ENCODE assay signal across 15 cellular contexts in the genomic region with DNA sequence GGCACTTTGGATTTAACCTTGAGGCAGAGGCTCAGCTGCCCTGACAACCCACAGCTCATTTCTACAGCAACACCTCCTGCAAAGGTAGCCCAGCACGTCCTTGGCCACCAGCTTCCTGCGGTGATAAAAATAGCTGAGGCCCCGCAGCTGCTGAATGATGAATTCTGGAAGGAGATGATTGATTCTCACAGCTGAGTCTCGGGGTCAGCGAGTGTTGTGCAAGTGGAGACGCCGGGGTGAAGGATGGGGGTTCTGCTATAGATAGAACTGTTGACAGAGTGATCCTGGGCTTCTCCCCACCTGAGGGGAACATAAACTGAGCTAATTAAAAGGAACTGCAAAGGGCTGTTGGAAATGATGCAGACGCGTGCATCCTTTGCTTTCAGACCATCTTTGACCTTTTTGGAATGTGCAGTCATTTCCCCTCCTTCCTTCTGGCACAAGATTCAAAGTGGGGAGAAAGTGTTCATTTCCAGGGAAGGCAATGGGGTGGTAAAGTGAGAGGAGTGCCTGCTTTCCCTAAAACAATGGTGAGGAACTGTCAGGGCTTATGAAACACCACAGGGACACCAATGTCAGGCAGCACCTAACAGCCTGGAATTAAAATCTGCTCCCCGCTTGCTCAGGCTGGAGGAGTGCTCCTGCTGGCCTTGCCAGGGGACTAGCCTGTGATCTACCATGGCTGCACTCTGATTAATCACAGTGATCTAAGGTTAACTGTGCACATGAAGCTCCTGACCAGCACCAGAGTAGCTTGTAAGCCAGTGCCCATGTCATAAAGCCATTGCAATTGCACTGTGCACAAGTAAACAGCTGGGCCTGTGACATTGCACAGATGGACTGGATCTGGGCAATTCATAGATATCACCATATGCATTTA.
DNase-seq lines count a peak whose midpoint lies in the region; ATAC-seq and TF ChIP-seq lines count a peak whose summit lies in the region.
"Had no signal": no experiment of that assay in that cellular context is flagged by ENCODE, and none has a peak within 500 bp of the region (broad histone marks: within the 10 kb centered on the region; RNA-seq: fewer than 3 reads in every experiment).

No MANE protein-coding gene starts in this region.

- CTCF ChIA-PET in CD4-positive, alpha-beta T cell (lab: Charles Lee), result no interaction called here

- no peak overlapping the region for H3K4me3 ChIP-seq in cardiac fibroblast (replicated peaks in 1 of 2; ENCODE audit: low read depth in 2 of 2, low read length in 2 of 2)
- H3K4me3 ChIP-seq: smooth muscle cell had no signal

- DNase-seq in DMS 273 (lab: John Stamatoyannopoulos, UW; ENCODE audit: unreplicated experiment), result peak; percentile 19
- no peak for DNase-seq in DMS 273 treated with DMSO at 0.1 percent for 48 hours (lab: John Stamatoyannopoulos, UW)
- peak; percentile 25 for DNase-seq in NCI-H1417 treated with DMSO at 0.1 percent for 48 hours (lab: John Stamatoyannopoulos, UW)
- peak; percentile 17 to 35 for DNase-seq in cardiac fibroblast (ENCODE audit: low read depth in 2 of 2)
- no peak for DNase-seq in osteocyte (ENCODE audit: extremely low spot score, unreplicated experiment)
- no peak for DNase-seq in HuH-7.5 (ENCODE audit: low spot score)
- no peak for DNase-seq in CD4-positive, alpha-beta T cell
- DNase-seq: cortex of kidney, SW 1271 had no signal

- no peaks in the 10 kb centered on the region for H3K27me3 Mint-ChIP-seq in osteocyte (ENCODE audit: unreplicated experiment)
- peaks cover 32% of the 10 kb centered on the region for H3K27me3 Mint-ChIP-seq in CD4-positive, alpha-beta T cell

- intact Hi-C loops in CD4-positive, alpha-beta T cell (cut with DNase I, micrococcal nuclease), result no loop called here

- POLR2A ChIA-PET in CD4-positive, alpha-beta T cell (lab: Charles Lee), result no interaction called here

- peaks cover 48% of the 10 kb centered on the region for H3K4me1 Mint-ChIP-seq in osteocyte (ENCODE audit: unreplicated experiment)
- no peaks in the 10 kb centered on the region for H3K4me1 Mint-ChIP-seq in CD4-positive, alpha-beta T cell (ENCODE audit: low read depth)

- H3K27ac ChIP-seq in CD4-positive, alpha-beta T cell (ENCODE audit: low read depth, low read length), result no peak overlapping the region
- H3K27ac ChIP-seq: 22Rv1 had no signal

- H3K4me3 Mint-ChIP-seq in osteocyte (ENCODE audit: unreplicated experiment), result no peak overlapping the region
- no peak overlapping the region for H3K4me3 Mint-ChIP-seq in CD4-positive, alpha-beta T cell
- H3K4me3 Mint-ChIP-seq: natural killer cell treated with Interleukin-12 subunit alpha and Interleukin-12 subunit beta and Interleukin-15 and Interleukin-18, amount 100 ng/mL, for 72 hours had no signal

- H3K27ac Mint-ChIP-seq in osteocyte (ENCODE audit: unreplicated experiment), result peak overlapping the region; percentile 9
- no peak overlapping the region for H3K27ac Mint-ChIP-seq in CD4-positive, alpha-beta T cell
- H3K27ac Mint-ChIP-seq: activated naive CD4-positive, alpha-beta T cell treated with anti-CD3 and anti-CD28 coated beads, Interleukin-2, amount 50 U/mL, for 72 hours; natural killer cell treated with Interleukin-12 subunit alpha and Interleukin-12 subunit beta and Interleukin-15 and Interleukin-18, amount 100 ng/mL, for 72 hours had no signal

- no peaks in the 10 kb centered on the region for H3K36me3 Mint-ChIP-seq in osteocyte (ENCODE audit: unreplicated experiment)
- no peaks in the 10 kb centered on the region for H3K36me3 Mint-ChIP-seq in CD4-positive, alpha-beta T cell (ENCODE audit: low read depth)
- H3K36me3 Mint-ChIP-seq: activated naive CD4-positive, alpha-beta T cell treated with anti-CD3 and anti-CD28 coated beads, Interleukin-2, amount 50 U/mL, for 72 hours; natural killer cell treated with Interleukin-12 subunit alpha and Interleukin-12 subunit beta and Interleukin-15 and Interleukin-18, amount 100 ng/mL, for 72 hours had no signal

- no peaks in the 10 kb centered on the region for H3K9me3 ChIP-seq in CD4-positive, alpha-beta T cell (ENCODE audit: control insufficient read depth, low read length)

- TF ChIP-seq CTCF in cardiac fibroblast (IDR thresholded peaks at IDR 0.05; ENCODE audit: low read depth, low read length), result no peak
- no peak for TF ChIP-seq CTCF in osteocyte (IDR thresholded peaks at IDR 0.05)
- TF ChIP-seq CTCF in CD4-positive, alpha-beta T cell (IDR thresholded peaks at IDR 0.05), result no peak

- H3K27me3 ChIP-seq in CD4-positive, alpha-beta T cell (ENCODE audit: control insufficient read depth, insufficient read depth, low read length), result peaks cover 9% of the 10 kb centered on the region

- ATAC-seq in HG03442 (IDR thresholded peaks at IDR 0.05; ENCODE audit: unreplicated experiment), result no peak
- ATAC-seq in CD4-positive, alpha-beta T cell (ENCODE audit: poor library complexity), result no peak
- ATAC-seq: activated CD4-positive, CD25-positive, alpha-beta regulatory T cell treated with anti-CD3 and anti-CD28 coated beads, Interleukin-2, amount 50 U/mL, for 24 hours; activated naive CD4-positive, alpha-beta T cell treated with anti-CD3 and anti-CD28 coated beads, Interleukin-2, amount 50 U/mL, for 72 hours had no signal

- no peaks in the 10 kb centered on the region for H3K9me3 Mint-ChIP-seq in osteocyte (ENCODE audit: unreplicated experiment)
- no peaks in the 10 kb centered on the region for H3K9me3 Mint-ChIP-seq in CD4-positive, alpha-beta T cell
- H3K9me3 Mint-ChIP-seq: natural killer cell treated with Interleukin-12 subunit alpha and Interleukin-12 subunit beta and Interleukin-15 and Interleukin-18, amount 100 ng/mL, for 72 hours had no signal

Comparison
In these comparisons a context has a peak if more than half of its experiments do, and no peak if none do; other contexts are left out.
1. DNase-seq: peak in DMS 273 (single experiment), NCI-H1417 treated with DMSO at 0.1 percent for 48 hours (single experiment) and cardiac fibroblast (2 of 2); none in DMS 273 treated with DMSO at 0.1 percent for 48 hours (single experiment), osteocyte (single experiment), HuH-7.5 (single experiment) and CD4-positive, alpha-beta T cell (0 of 10).